1 cellular context compared by ENCODE assay signal in genomic region chrX:48520455-48520854, GRCh38.
TF ChIP-seq lines count a peak whose summit lies in the region.

No MANE protein-coding gene starts in this region.

TF ChIP-seq in GM12891, 5 proteins besides CTCF, POLR2A, EP300 and RAD21 (continued from another document):
- no peak for TF ChIP-seq TAF1 (IDR thresholded peaks at IDR 0.05; ENCODE audit: low read depth, low read length)
- no peak for TF ChIP-seq POLR2AphosphoS5 (IDR thresholded peaks at IDR 0.05; ENCODE audit: low read depth, low read length)
- TF ChIP-seq POU2F2 (IDR thresholded peaks at IDR 0.05; ENCODE audit: low read depth, low read length): no peak
- TF ChIP-seq SPI1 (IDR thresholded peaks at IDR 0.05; ENCODE audit: low read depth, low read length): no peak
